8 cellular contexts compared by ENCODE assay signal in genomic region chr10:16816830-16817124, GRCh38. TPM values are rescaled to one million over a fixed set of nuclear protein-coding genes. Genes with fewer than 3 reads are reported as not detected.
DNase-seq lines count a peak whose midpoint lies in the region; ATAC-seq, FAIRE-seq and TF ChIP-seq lines count a peak whose summit lies in the region.

No MANE protein-coding gene starts in this region.

- peak overlapping the region; percentile 96 for H3K4me3 ChIP-seq in astrocyte (ENCODE audit: insufficient read depth, low read depth, low read length)
- H3K4me3 ChIP-seq in thoracic aorta, result peak overlapping the region; percentile 78

- H3K9me3 ChIP-seq in astrocyte (ENCODE audit: insufficient read depth, low read depth, low read length) (peaks cover 3% of the 10 kb centered on the region), thoracic aorta (no peaks in the 10 kb centered on the region)

- TF ChIP-seq CTCF in astrocyte (IDR thresholded peaks at IDR 0.05; ENCODE audit: insufficient read depth, low read depth, low read length) (no peak), thoracic aorta (IDR thresholded peaks at IDR 0.05) (no peak)

- H3K4me1 ChIP-seq in astrocyte (ENCODE audit: insufficient read depth, low read length) (peaks cover 9% of the 10 kb centered on the region), thoracic aorta (ENCODE audit: control insufficient read depth in 1 of 2, low read depth in 2 of 2) (peaks cover 7 to 46% of the 10 kb centered on the region in 2 donors)

- no peak for FAIRE-seq in astrocyte (lab: Jason Lieb, UNC)

- no peak for DNase-seq in activated CD4-positive, alpha-beta T cell treated with anti-CD3 and anti-CD28 coated beads, Interleukin-2, amount 10 ng/mL, durations not matched to agents 24 days and 14 days
- DNase-seq in activated CD4-positive, alpha-beta T cell treated with anti-CD3 and anti-CD28 coated beads for 48 hours, result no peak
- DNase-seq in astrocyte (ENCODE audit: low read depth) (no peak), left lobe of liver (ENCODE audit: low spot score) (no peak), thoracic aorta (ENCODE audit: low spot score) (no peak), NCI-H187 treated with DMSO at 0.1 percent for 48 hours (lab: John Stamatoyannopoulos, UW) (no peak)
- DNase-seq in stimulated activated CD4-positive, alpha-beta T cell treated with anti-CD3 and anti-CD28 coated beads, Interleukin-2, amount 100 ng/mL, for 48 hours, result no peak

- H3K9me3 Mint-ChIP-seq in activated CD4-positive, alpha-beta T cell treated with anti-CD3 and anti-CD28 coated beads, Interleukin-2, amount 10 ng/mL, durations not matched to agents 24 days and 14 days, result peaks cover 12% of the 10 kb centered on the region
- peaks cover 4% of the 10 kb centered on the region for H3K9me3 Mint-ChIP-seq in astrocyte (ENCODE audit: unreplicated experiment)

- H3K4me1 Mint-ChIP-seq in activated CD4-positive, alpha-beta T cell treated with anti-CD3 and anti-CD28 coated beads, Interleukin-2, amount 10 ng/mL, durations not matched to agents 24 days and 14 days, result peaks cover 32% of the 10 kb centered on the region
- peaks cover 17% of the 10 kb centered on the region for H3K4me1 Mint-ChIP-seq in astrocyte (ENCODE audit: low read depth, unreplicated experiment)

- H3K27ac Mint-ChIP-seq in activated CD4-positive, alpha-beta T cell treated with anti-CD3 and anti-CD28 coated beads, Interleukin-2, amount 10 ng/mL, durations not matched to agents 24 days and 14 days, result peak overlapping the region; percentile 97
- peak overlapping the region; percentile 9 for H3K27ac Mint-ChIP-seq in astrocyte (ENCODE audit: unreplicated experiment)

- H3K36me3 Mint-ChIP-seq in activated CD4-positive, alpha-beta T cell treated with anti-CD3 and anti-CD28 coated beads, Interleukin-2, amount 10 ng/mL, durations not matched to agents 24 days and 14 days (ENCODE audit: low read depth), result peaks cover 17% of the 10 kb centered on the region
- H3K36me3 Mint-ChIP-seq in astrocyte (ENCODE audit: low read depth, unreplicated experiment), result no peaks in the 10 kb centered on the region

- intact Hi-C loops in activated CD4-positive, alpha-beta T cell treated with anti-CD3 and anti-CD28 coated beads, Interleukin-2, amount 10 ng/mL, durations not matched to agents 24 days and 14 days (cut with micrococcal nuclease), result loop anchor here (1.0 to 5.0 kb wide), 9 partner anchors 29 to 956 kb away; partner anchors contain the start of genes MINDY3, TRDMT1 and VIM

- ATAC-seq in left lobe of liver (peak; percentile 21), thoracic aorta (ENCODE audit: insufficient number of reproducible peaks, low FRiP score, low read depth) (no peak), HG02852 (IDR thresholded peaks at IDR 0.05; ENCODE audit: unreplicated experiment) (no peak)

- peaks cover 10% of the 10 kb centered on the region for H3K27me3 Mint-ChIP-seq in activated CD4-positive, alpha-beta T cell treated with anti-CD3 and anti-CD28 coated beads, Interleukin-2, amount 10 ng/mL, durations not matched to agents 24 days and 14 days
- H3K27me3 Mint-ChIP-seq in astrocyte (ENCODE audit: low read depth, unreplicated experiment), result no peaks in the 10 kb centered on the region

- H4K20me1 ChIP-seq in astrocyte (ENCODE audit: insufficient read depth, low read length), result peaks cover 41% of the 10 kb centered on the region

- peak overlapping the region; percentile 85 for H3K9ac ChIP-seq in astrocyte (ENCODE audit: low read length)

- peak overlapping the region; percentile 91 for H2AFZ ChIP-seq in astrocyte (ENCODE audit: low read depth, low read length)

- H3K27ac ChIP-seq in astrocyte (ENCODE audit: low read depth, low read length) (peak overlapping the region; percentile 68), thoracic aorta (peak overlapping the region; percentile 58 to 77)

- peak overlapping the region; percentile 97 for H3K4me2 ChIP-seq in astrocyte (ENCODE audit: low read length)

- peaks cover 12% of the 10 kb centered on the region for H3K36me3 ChIP-seq in astrocyte (ENCODE audit: insufficient read depth, low read length)
- H3K36me3 ChIP-seq in thoracic aorta, result no peaks in the 10 kb centered on the region

- H3K79me2 ChIP-seq in astrocyte (ENCODE audit: insufficient read depth, low read length), result peaks cover 51% of the 10 kb centered on the region

- H3K4me3 Mint-ChIP-seq in activated CD4-positive, alpha-beta T cell treated with anti-CD3 and anti-CD28 coated beads, Interleukin-2, amount 10 ng/mL, durations not matched to agents 24 days and 14 days, result peak overlapping the region; percentile 98
- peak overlapping the region; percentile 93 for H3K4me3 Mint-ChIP-seq in astrocyte (ENCODE audit: unreplicated experiment)

- no peaks in the 10 kb centered on the region for H3K27me3 ChIP-seq in astrocyte (ENCODE audit: insufficient read depth, low read length)
- H3K27me3 ChIP-seq in thoracic aorta (replicated peaks; ENCODE audit: insufficient read depth), result no peaks in the 10 kb centered on the region

RNA-seq across cellular contexts. Expression of gene RSU1, which starts 0.4 kb away (rescaled TPM):
- total RNA-seq in activated CD4-positive, alpha-beta T cell treated with anti-CD3 and anti-CD28 coated beads, Interleukin-2, amount 10 ng/mL, durations not matched to agents 24 days and 14 days, result 44.5 and 47.4 TPM in 2 replicates
- total RNA-seq in astrocyte (138 and 142 TPM in 2 replicates), left lobe of liver (22.6 TPM), thoracic aorta (100 to 1,000 TPM in 1 of 2 donors, 10 to 100 TPM in 1; 88.0 to 122 TPM)
